ENCODE assay signal across 19 cellular contexts in the genomic region with DNA sequence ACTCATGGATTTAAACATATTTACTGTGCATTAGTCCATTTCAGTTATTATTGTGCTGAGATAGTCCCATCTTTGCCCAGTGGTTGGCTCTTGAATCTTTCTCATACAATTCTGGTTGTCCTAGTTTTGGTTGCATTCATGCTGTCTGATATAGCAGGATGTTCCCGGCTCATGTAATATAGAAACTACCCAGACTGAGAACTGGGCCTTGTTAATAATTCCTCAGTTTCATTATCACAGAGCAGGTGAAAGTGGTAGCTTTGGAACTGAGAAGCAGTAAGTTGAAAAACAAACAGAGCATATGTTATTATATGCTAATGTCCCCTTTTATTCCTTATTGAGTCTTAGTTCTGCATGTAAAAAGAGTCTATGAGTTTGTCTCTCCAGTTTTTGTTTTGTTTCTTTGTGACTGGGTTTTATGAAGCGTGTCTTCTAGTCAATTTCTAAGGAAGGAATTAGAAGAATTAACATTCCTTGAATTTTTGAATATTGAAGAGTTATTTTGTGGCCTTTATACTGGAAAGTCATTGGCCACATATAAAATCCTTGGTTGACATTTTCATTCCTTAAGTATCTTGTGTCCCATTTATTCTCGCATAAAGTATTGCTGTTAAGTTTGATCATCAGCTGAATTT. TPM values are rescaled to one million over a fixed set of nuclear protein-coding genes. Genes with fewer than 3 reads are reported as not detected.
DNase-seq lines count a peak whose midpoint lies in the region; ATAC-seq and TF ChIP-seq lines count a peak whose summit lies in the region.
"Had no signal": no experiment of that assay in that cellular context is flagged by ENCODE, and none has a peak within 500 bp of the region (broad histone marks: within the 10 kb centered on the region; RNA-seq: fewer than 3 reads in every experiment).

No MANE protein-coding gene starts in this region.

- no peaks in the 10 kb centered on the region for H3K4me1 ChIP-seq in lower lobe of right lung
- H3K4me1 ChIP-seq: BE2C, left lung had no signal

- intact Hi-C loops in lower lobe of right lung (cut with DNase I), result no loop called here

- H3K27me3 ChIP-seq in lower lobe of right lung (ENCODE audit: low read depth), result no peaks in the 10 kb centered on the region
- H3K27me3 ChIP-seq: BE2C, hepatocyte, left lung, right lobe of liver had no signal

- H3K27ac ChIP-seq in lower lobe of right lung, result no peak overlapping the region
- H3K27ac ChIP-seq: hepatocyte, left lung, right lobe of liver, RWPE1 had no signal

- H3K4me1 Mint-ChIP-seq in central memory CD8-positive, alpha-beta T cell, result no peaks in the 10 kb centered on the region

- peak; percentile 63 for DNase-seq in EH (ENCODE audit: low read depth)
- no peak for DNase-seq in central memory CD8-positive, alpha-beta T cell (ENCODE audit: low spot score in 2 of 2)
- DNase-seq in NCI-H748 treated with DMSO at 0.1 percent for 48 hours (lab: John Stamatoyannopoulos, UW), result no peak
- DNase-seq in lower lobe of right lung, result no peak
- DNase-seq in NOMO-1 (lab: John Stamatoyannopoulos, UW; ENCODE audit: unreplicated experiment in 2 of 2), result no peak
- DNase-seq: activated T-cell treated with anti-CD3 and anti-CD28 coated beads, Interleukin-2, amount 50 U/mL, for 72 hours; anterior cingulate cortex; BE2C; dermis blood vessel endothelial cell; left lung; NCI-H1930; nephron progenitor cell; right lobe of liver; stimulated activated CD4-positive, alpha-beta T cell treated with anti-CD3 and anti-CD28 coated beads, Interleukin-4, amount 100 ng/mL, for 24 hours had no signal

- H3K36me3 ChIP-seq in lower lobe of right lung, result peaks cover 92% of the 10 kb centered on the region

- no peaks in the 10 kb centered on the region for H3K9me3 ChIP-seq in lower lobe of right lung
- H3K9me3 ChIP-seq: BE2C, left lung, right lobe of liver had no signal

- H3K27me3 Mint-ChIP-seq in central memory CD8-positive, alpha-beta T cell, result no peaks in the 10 kb centered on the region

- H3K27ac Mint-ChIP-seq in central memory CD8-positive, alpha-beta T cell (ENCODE audit: low read depth), result peak overlapping the region; percentile 61
- H3K27ac Mint-ChIP-seq: nephron progenitor cell had no signal

- H3K36me3 Mint-ChIP-seq in central memory CD8-positive, alpha-beta T cell (ENCODE audit: insufficient read depth), result peaks cover 53% of the 10 kb centered on the region

- peak; percentile 71 for ATAC-seq in GM19043 (IDR thresholded peaks at IDR 0.05; ENCODE audit: low read depth, unreplicated experiment)
- peak; percentile 74 for ATAC-seq in HG02759 (IDR thresholded peaks at IDR 0.05; ENCODE audit: unreplicated experiment)
- ATAC-seq in central memory CD8-positive, alpha-beta T cell (replicated peaks; ENCODE audit: extremely low read depth, poor library complexity, severe bottlenecking), result no peak
- ATAC-seq in HG03342 (IDR thresholded peaks at IDR 0.05; ENCODE audit: unreplicated experiment), result no peak
- no peak for ATAC-seq in lower lobe of right lung
- ATAC-seq: left lung had no signal

- H3K4me3 ChIP-seq in lower lobe of right lung, result no peak overlapping the region
- H3K4me3 ChIP-seq: hepatocyte, left lung, right lobe of liver had no signal

- no peaks in the 10 kb centered on the region for H3K9me3 Mint-ChIP-seq in central memory CD8-positive, alpha-beta T cell
- H3K9me3 Mint-ChIP-seq: activated T-cell treated with anti-CD3 and anti-CD28 coated beads, Interleukin-2, amount 50 U/mL, for 72 hours had no signal

- no peak for TF ChIP-seq CTCF in lower lobe of right lung (IDR thresholded peaks at IDR 0.05)

- no peak overlapping the region for H3K4me3 Mint-ChIP-seq in central memory CD8-positive, alpha-beta T cell
- H3K4me3 Mint-ChIP-seq: activated T-cell treated with anti-CD3 and anti-CD28 coated beads, Interleukin-2, amount 50 U/mL, for 72 hours; nephron progenitor cell had no signal

RNA-seq across cellular contexts. Expression of gene EIF5B, which starts 43.3 kb away (rescaled TPM):
- 31.0 TPM for total RNA-seq in lower lobe of right lung

RNA-seq across cellular contexts. Expression of gene TXNDC9, which starts 44.4 kb away (rescaled TPM):
- total RNA-seq in lower lobe of right lung, result 23.4 TPM

Comparison
In these comparisons a context has a peak if more than half of its experiments do, and no peak if none do; other contexts are left out.
1. ATAC-seq: peak in GM19043 (single experiment) and HG02759 (single experiment); none in central memory CD8-positive, alpha-beta T cell (single experiment), HG03342 (single experiment) and lower lobe of right lung (0 of 2).